ENCODE assay signal across 2 cellular contexts in genomic region chr11:75812542-75813040, GRCh38.
TF ChIP-seq lines count a peak whose summit lies in the region.

No MANE protein-coding gene starts in this region.

TF ChIP-seq in GM23338, 12 proteins besides CTCF, POLR2A, EP300 and RAD21:
- TF ChIP-seq JUNB (IDR thresholded peaks at IDR 0.05; ENCODE audit: unreplicated experiment) (no peak), ETS1 (IDR thresholded peaks at IDR 0.05) (no peak), ZNF331 (CRISPR knock-in tag; IDR thresholded peaks at IDR 0.05; ENCODE audit: low read depth) (no peak), ZNF114 (CRISPR knock-in tag; IDR thresholded peaks at IDR 0.05) (no peak), ZNF462 (CRISPR knock-in tag; IDR thresholded peaks at IDR 0.05) (no peak), REST (IDR thresholded peaks at IDR 0.05; ENCODE audit: unreplicated experiment) (no peak), STAT1 (IDR thresholded peaks at IDR 0.05; ENCODE audit: unreplicated experiment) (no peak), POLR2AphosphoS5 (IDR thresholded peaks at IDR 0.05; ENCODE audit: low read depth) (no peak)
TF ChIP-seq in GM23338: peak in this region for 0.

TF ChIP-seq in H1, 55 proteins besides CTCF, POLR2A, EP300 and RAD21:
- TF ChIP-seq TEAD4 (IDR thresholded peaks at IDR 0.05; ENCODE audit: low read depth, low read length) (peak; percentile 58), CHD7 (IDR thresholded peaks at IDR 0.05; ENCODE audit: insufficient replicate concordance, low read length) (no peak)
